In genomic region chr2:70984576-70985282, GRCh38 we compare ENCODE assay signal across 8 cellular contexts. TPM values are rescaled to one million over a fixed set of nuclear protein-coding genes. Genes with fewer than 3 reads are reported as not detected.
DNase-seq lines count a peak whose midpoint lies in the region; ATAC-seq, FAIRE-seq and TF ChIP-seq lines count a peak whose summit lies in the region.

No MANE protein-coding gene starts in this region.

- TF ChIP-seq CTCF in activated B cell treated with CpG ODN at 0.5 μM for 24 hours (IDR thresholded peaks at IDR 0.05): no peak
- peak; percentile 88 for TF ChIP-seq CTCF in bronchial epithelial cell (IDR thresholded peaks at IDR 0.05; ENCODE audit: insufficient read depth, low read length, severe bottlenecking)
- TF ChIP-seq CTCF in lower lobe of right lung (IDR thresholded peaks at IDR 0.05): peak; percentile 86

- H3K4me3 ChIP-seq in bronchial epithelial cell (ENCODE audit: low read depth, low read length): no peak overlapping the region
- no peak overlapping the region for H3K4me3 ChIP-seq in lower lobe of right lung

- no peaks in the 10 kb centered on the region for H3K9me3 Mint-ChIP-seq in activated B cell treated with CpG ODN at 0.5 μM for 24 hours

- peaks cover 43% of the 10 kb centered on the region for H3K36me3 Mint-ChIP-seq in activated B cell treated with CpG ODN at 0.5 μM for 24 hours (ENCODE audit: low read depth)

- H3K27ac Mint-ChIP-seq in activated B cell treated with CpG ODN at 0.5 μM for 24 hours: no peak overlapping the region

- intact Hi-C loops in activated B cell treated with CpG ODN at 0.5 μM for 24 hours (cut with micrococcal nuclease) (loop anchor here (1.0 kb wide), 2 partner anchors 11 to 17 kb away; no protein-coding TSS in a partner anchor), lower lobe of right lung (cut with DNase I) (no loop called here)

- H3K27me3 Mint-ChIP-seq in activated B cell treated with CpG ODN at 0.5 μM for 24 hours: no peaks in the 10 kb centered on the region

- H3K9me3 ChIP-seq in lower lobe of right lung: no peaks in the 10 kb centered on the region

- CTCF ChIA-PET in activated B cell treated with CpG ODN at 0.5 μM for 24 hours (lab: Charles Lee): interaction anchor here (0.6 to 3.9 kb wide), 7 partner anchors 11 to 46 kb away, joined by 3 to 22 read pairs (median 4); no protein-coding TSS in a partner anchor

- no peak overlapping the region for H3K27ac ChIP-seq in lower lobe of right lung

- FAIRE-seq in bronchial epithelial cell (lab: Jason Lieb, UNC): no peak

- no peaks in the 10 kb centered on the region for H3K4me1 ChIP-seq in lower lobe of right lung

- POLR2A ChIA-PET in activated B cell treated with CpG ODN at 0.5 μM for 24 hours (lab: Charles Lee): interaction anchor here (0.7 to 0.9 kb wide), 2 partner anchors 11 to 83 kb away, joined by 4 to 5 read pairs; partner anchors contain the start of gene NAGK

- H3K27me3 ChIP-seq in bronchial epithelial cell (ENCODE audit: control insufficient read depth, insufficient read depth, low read length): no peaks in the 10 kb centered on the region
- no peaks in the 10 kb centered on the region for H3K27me3 ChIP-seq in lower lobe of right lung (ENCODE audit: low read depth)

- peaks cover 4% of the 10 kb centered on the region for H3K4me1 Mint-ChIP-seq in activated B cell treated with CpG ODN at 0.5 μM for 24 hours

- no peak overlapping the region for H3K4me3 Mint-ChIP-seq in activated B cell treated with CpG ODN at 0.5 μM for 24 hours

- DNase-seq in Ammon's horn (ENCODE audit: low spot score) (peak; percentile 53), activated B cell treated with CpG ODN at 0.5 μM for 24 hours (peak; percentile 52), bronchial epithelial cell (ENCODE audit: low read depth) (peak; percentile 41), lower lobe of right lung (peak; percentile 85), NCI-H128 (lab: John Stamatoyannopoulos, UW; ENCODE audit: unreplicated experiment) (no peak)
- DNase-seq in stimulated activated CD8-positive, alpha-beta memory T cell treated with anti-CD3 and anti-CD28 coated beads, Interleukin-2, amount 100 ng/mL, for 1 hour (ENCODE audit: low read depth in 2 of 2): peak; percentile 53 to 75

- H3K36me3 ChIP-seq in bronchial epithelial cell (ENCODE audit: control insufficient read depth, insufficient read depth, low read length) (peaks cover 15% of the 10 kb centered on the region), lower lobe of right lung (peaks cover 52% of the 10 kb centered on the region)

- peak; percentile 93 for ATAC-seq in GM19328 (IDR thresholded peaks at IDR 0.05; ENCODE audit: unreplicated experiment)
- peak; percentile 97 for ATAC-seq in HG03460 (IDR thresholded peaks at IDR 0.05; ENCODE audit: unreplicated experiment)
- peak; percentile 94 for ATAC-seq in activated B cell treated with CpG ODN at 0.5 μM for 24 hours (ENCODE audit: low read depth)
- peak; percentile 91 for ATAC-seq in lower lobe of right lung

RNA-seq across cellular contexts. Expression of gene ANKRD53, which starts 6.3 kb away (rescaled TPM):
- total RNA-seq in activated B cell treated with CpG ODN at 0.5 μM for 24 hours: 0.71 and 2.5 TPM in 2 replicates
- not detected in 2 replicates for total RNA-seq in bronchial epithelial cell
- total RNA-seq in lower lobe of right lung: 1.1 TPM

RNA-seq across cellular contexts. Expression of gene TEX261, which starts 9.9 kb away (rescaled TPM):
- 46.8 and 54.1 TPM in 2 replicates for total RNA-seq in activated B cell treated with CpG ODN at 0.5 μM for 24 hours
- 11.1 and 14.1 TPM in 2 replicates for total RNA-seq in bronchial epithelial cell
- 71.3 TPM for total RNA-seq in lower lobe of right lung

RNA-seq across cellular contexts. Expression of gene ATP6V1B1, which starts 49.0 kb away (rescaled TPM):
- not detected in 2 replicates for total RNA-seq in activated B cell treated with CpG ODN at 0.5 μM for 24 hours
- 0.64 TPM in 1 of 2 replicates, not detected in the other for total RNA-seq in bronchial epithelial cell
- 2.2 TPM for total RNA-seq in lower lobe of right lung
